ENCODE assay signal across 2 cellular contexts in genomic region chr4:176927117-176927516, GRCh38.
TF ChIP-seq lines count a peak whose summit lies in the region.

No MANE protein-coding gene starts in this region.

TF ChIP-seq in IMR-90, 13 proteins besides CTCF, POLR2A, EP300 and RAD21:
- TF ChIP-seq USF2 (IDR thresholded peaks at IDR 0.05; ENCODE audit: low read depth, low read length) (no peak), NFE2L2 (IDR thresholded peaks at IDR 0.05; ENCODE audit: low read depth, low read length) (no peak), CEBPB (IDR thresholded peaks at IDR 0.05; ENCODE audit: low read depth, low read length) (no peak), RFX5 (IDR thresholded peaks at IDR 0.05; ENCODE audit: low read depth, low read length) (no peak), CHD1 (IDR thresholded peaks at IDR 0.05; ENCODE audit: low read depth, low read length) (no peak), FOS (IDR thresholded peaks at IDR 0.05; ENCODE audit: low read depth, low read length) (no peak), MAZ (IDR thresholded peaks at IDR 0.05; ENCODE audit: borderline replicate concordance, low read depth, low read length) (no peak), SMC3 (IDR thresholded peaks at IDR 0.05; ENCODE audit: low read depth, low read length) (no peak), MXI1 (IDR thresholded peaks at IDR 0.05; ENCODE audit: borderline replicate concordance, low read depth, low read length) (no peak)

TF ChIP-seq in SK-N-SH, 30 proteins besides CTCF, POLR2A, EP300 and RAD21 (continued from another document):
- TF ChIP-seq CHD2 (IDR thresholded peaks at IDR 0.05; ENCODE audit: low read length, partially characterized antibody) (no peak), FOSL2 (IDR thresholded peaks at IDR 0.05; ENCODE audit: borderline replicate concordance, low read depth) (no peak), RCOR1 (IDR thresholded peaks at IDR 0.05; ENCODE audit: low read length) (no peak), TEAD4 (IDR thresholded peaks at IDR 0.05; ENCODE audit: borderline replicate concordance, insufficient read depth) (no peak), GABPA (IDR thresholded peaks at IDR 0.05; ENCODE audit: low read depth) (no peak), TCF12 (IDR thresholded peaks at IDR 0.05) (no peak), USF2 (IDR thresholded peaks at IDR 0.05; ENCODE audit: borderline replicate concordance, low read depth, low read length) (no peak), MAX (IDR thresholded peaks at IDR 0.05; ENCODE audit: low read depth) (no peak), SIN3A (IDR thresholded peaks at IDR 0.05; ENCODE audit: borderline replicate concordance, low read depth, low read length) (no peak), YY1 (IDR thresholded peaks at IDR 0.05; ENCODE audit: low read depth) (no peak), POLR2AphosphoS5 (IDR thresholded peaks at IDR 0.05; ENCODE audit: low read depth, low read length) (no peak)
